Comparison of ENCODE assay signal across 1 cellular context in the genomic region with DNA sequence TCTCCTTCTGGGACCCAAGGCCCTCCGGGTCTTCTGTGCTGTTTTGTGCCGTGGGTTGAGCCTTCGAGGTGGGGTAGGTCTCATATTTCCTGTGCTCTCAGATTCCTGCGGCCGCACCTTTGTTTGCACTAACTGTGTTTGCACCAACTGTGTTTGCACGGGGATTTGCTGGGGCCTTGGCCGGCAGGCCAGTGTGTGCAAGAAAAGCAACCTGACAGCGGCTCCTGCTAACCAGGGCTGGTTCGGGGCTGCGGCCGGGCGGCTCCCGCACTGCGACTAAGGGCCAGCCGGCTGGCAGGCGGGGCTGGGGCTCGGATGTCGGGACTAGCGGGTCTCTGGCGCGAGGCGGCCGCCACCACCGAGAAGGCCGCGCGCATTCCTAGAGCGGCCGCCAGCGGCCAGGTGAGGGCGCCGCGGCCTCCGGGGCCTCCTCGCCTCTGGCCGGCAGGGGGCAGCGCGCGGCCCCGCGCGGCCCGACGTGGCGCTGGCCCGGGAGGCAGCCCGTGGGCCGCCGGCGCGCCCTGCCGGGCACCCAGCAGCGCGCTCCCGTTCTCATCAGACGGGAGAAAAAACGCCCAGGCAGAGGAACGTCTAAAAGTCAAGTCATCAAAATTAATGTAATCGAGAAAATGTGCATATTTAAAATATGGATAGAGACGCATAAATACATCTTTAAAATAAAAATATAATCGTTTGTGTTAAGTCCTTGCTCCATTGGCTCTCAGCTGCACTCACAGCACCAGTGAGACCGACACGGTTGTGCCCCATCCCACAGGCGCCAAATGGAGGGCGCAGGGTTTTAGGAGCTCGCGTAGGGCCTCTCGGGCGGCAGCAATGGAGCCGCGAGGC.
A peak's percentile ranks its signal among the peaks of the same experiment; 100 is the strongest.
TF ChIP-seq lines count a peak whose summit lies in the region.

No MANE protein-coding gene starts in this region.

TF ChIP-seq in WTC11, 78 proteins besides CTCF, POLR2A, EP300 and RAD21 (continued from another document):
- TF ChIP-seq, protein P1, sequence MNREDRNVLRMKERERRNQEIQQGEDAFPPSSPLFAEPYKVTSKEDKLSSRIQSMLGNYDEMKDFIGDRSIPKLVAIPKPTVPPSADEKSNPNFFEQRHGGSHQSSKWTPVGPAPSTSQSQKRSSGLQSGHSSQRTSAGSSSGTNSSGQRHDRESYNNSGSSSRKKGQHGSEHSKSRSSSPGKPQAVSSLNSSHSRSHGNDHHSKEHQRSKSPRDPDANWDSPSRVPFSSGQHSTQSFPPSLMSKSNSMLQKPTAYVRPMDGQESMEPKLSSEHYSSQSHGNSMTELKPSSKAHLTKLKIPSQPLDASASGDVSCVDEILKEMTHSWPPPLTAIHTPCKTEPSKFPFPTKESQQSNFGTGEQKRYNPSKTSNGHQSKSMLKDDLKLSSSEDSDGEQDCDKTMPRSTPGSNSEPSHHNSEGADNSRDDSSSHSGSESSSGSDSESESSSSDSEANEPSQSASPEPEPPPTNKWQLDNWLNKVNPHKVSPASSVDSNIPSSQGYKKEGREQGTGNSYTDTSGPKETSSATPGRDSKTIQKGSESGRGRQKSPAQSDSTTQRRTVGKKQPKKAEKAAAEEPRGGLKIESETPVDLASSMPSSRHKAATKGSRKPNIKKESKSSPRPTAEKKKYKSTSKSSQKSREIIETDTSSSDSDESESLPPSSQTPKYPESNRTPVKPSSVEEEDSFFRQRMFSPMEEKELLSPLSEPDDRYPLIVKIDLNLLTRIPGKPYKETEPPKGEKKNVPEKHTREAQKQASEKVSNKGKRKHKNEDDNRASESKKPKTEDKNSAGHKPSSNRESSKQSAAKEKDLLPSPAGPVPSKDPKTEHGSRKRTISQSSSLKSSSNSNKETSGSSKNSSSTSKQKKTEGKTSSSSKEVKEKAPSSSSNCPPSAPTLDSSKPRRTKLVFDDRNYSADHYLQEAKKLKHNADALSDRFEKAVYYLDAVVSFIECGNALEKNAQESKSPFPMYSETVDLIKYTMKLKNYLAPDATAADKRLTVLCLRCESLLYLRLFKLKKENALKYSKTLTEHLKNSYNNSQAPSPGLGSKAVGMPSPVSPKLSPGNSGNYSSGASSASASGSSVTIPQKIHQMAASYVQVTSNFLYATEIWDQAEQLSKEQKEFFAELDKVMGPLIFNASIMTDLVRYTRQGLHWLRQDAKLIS (CRISPR knock-in tag; IDR thresholded peaks at IDR 0.05; ENCODE audit: borderline replicate concordance) = no peak
- TF ChIP-seq SP1 (CRISPR knock-in tag; conservative IDR thresholded peaks at IDR 0.05) (peak; percentile 67), NFATC4 (CRISPR knock-in tag; IDR thresholded peaks at IDR 0.05) (no peak)
